In the genomic region with DNA sequence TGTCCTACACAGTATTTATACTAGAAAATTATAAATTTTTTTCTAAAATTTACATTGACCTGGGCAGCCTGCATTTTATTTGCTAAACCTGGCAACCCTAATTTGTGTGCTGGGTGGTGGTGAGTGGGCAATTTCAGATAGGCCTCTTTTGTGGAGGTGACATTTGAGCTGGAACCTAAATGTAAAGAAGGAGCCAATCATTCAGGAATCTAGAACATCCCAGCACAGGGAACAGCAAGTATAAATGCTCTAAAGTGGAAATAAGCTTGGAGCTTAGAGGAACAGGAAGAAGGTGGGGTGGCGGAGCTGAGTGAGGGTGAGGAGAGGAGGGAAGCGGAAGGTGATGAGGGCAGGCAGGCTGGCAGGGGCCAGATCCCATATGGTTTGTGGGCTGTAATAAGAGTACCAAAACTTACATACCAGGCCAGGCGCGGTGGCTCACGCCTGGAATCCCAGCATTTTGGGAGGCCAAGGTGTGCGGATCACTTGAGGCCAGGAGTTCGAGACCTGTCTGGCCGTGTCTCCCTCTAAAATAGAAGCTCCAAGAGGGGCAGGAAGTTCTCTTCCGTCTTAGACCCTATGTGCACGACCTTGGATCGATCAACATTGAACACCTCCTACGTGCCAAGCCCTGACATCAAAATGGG, we compare ENCODE assay signal across 8 cellular contexts. TPM values are rescaled to one million over a fixed set of nuclear protein-coding genes. Genes with fewer than 3 reads are reported as not detected.
A peak's percentile ranks its signal among the peaks of the same experiment; 100 is the strongest.
DNase-seq lines count a peak whose midpoint lies in the region; ATAC-seq and TF ChIP-seq lines count a peak whose summit lies in the region.

No MANE protein-coding gene starts in this region.

- H3K79me2 ChIP-seq in PC-9 (ENCODE audit: low read depth), result peaks cover 40% of the 10 kb centered on the region

- peak; percentile 1 for ATAC-seq in GM19035 (IDR thresholded peaks at IDR 0.05; ENCODE audit: unreplicated experiment)

- H3F3A ChIP-seq in PC-9 (ENCODE audit: insufficient read depth, low read depth), result peaks cover 1% of the 10 kb centered on the region; the same call in 1 of the 2 replicates

- peaks cover 17% of the 10 kb centered on the region for H3K4me1 ChIP-seq in A673 (ENCODE audit: insufficient read depth, low read length, poor library complexity, severe bottlenecking)
- peaks cover 19% of the 10 kb centered on the region for H3K4me1 ChIP-seq in PC-9 (replicated peaks; ENCODE audit: insufficient read depth)
- peaks cover 7% of the 10 kb centered on the region for H3K4me1 ChIP-seq in mesenchymal stem cell (ENCODE audit: control insufficient read depth, insufficient read depth, low read depth, low read length)
- peaks cover 10 to 14% of the 10 kb centered on the region in 2 donors for H3K4me1 ChIP-seq in thyroid gland

- H3K9me2 ChIP-seq in PC-9 (ENCODE audit: insufficient read depth), result no peaks in the 10 kb centered on the region

- H2AFZ ChIP-seq in PC-9 (peak overlapping the region; percentile 87), mesenchymal stem cell (ENCODE audit: low read depth, low read length) (peak overlapping the region; percentile 72)

- H3K4me3 ChIP-seq in A673 (ENCODE audit: low read depth, low read length, poor library complexity, severe bottlenecking) (peak overlapping the region; percentile 77), PC-9 (peak overlapping the region; percentile 96), coronary artery (peak overlapping the region; percentile 95), mesenchymal stem cell (ENCODE audit: insufficient read depth in 1 of 2, low read depth in 1 of 2, low read length in 2 of 2) (peak overlapping the region; percentile 34 to 83), thyroid gland (replicated peaks in 1 of 3) (peak overlapping the region in 2 of 3 donors; percentile 89 to 95)

- H4K8ac ChIP-seq in mesenchymal stem cell (ENCODE audit: low read length), result peak overlapping the region; percentile 79

- no peak for DNase-seq in A673 (ENCODE audit: low spot score)
- peak in 1 of 2 experiments; percentile 6 for DNase-seq in PC-9
- no peak for DNase-seq in coronary artery (ENCODE audit: low spot score)
- DNase-seq in mesenchymal stem cell, result no peak
- DNase-seq in thyroid gland, result peak in 1 of 2 donors; percentile 28
- no peak for DNase-seq in central memory CD4-positive, alpha-beta T cell
- no peak for DNase-seq in NCI-H128 (lab: John Stamatoyannopoulos, UW; ENCODE audit: unreplicated experiment)

- CTCF ChIA-PET in A673 (lab: Charles Lee) (no interaction called here), PC-9 (lab: Charles Lee) (interaction anchor here (0.6 kb wide), 1 partner anchor 94 kb away, joined by 3 read pairs; no protein-coding TSS in a partner anchor)

- BruUV-seq in A673 (replicated peaks; lab: Mats Ljungman, UMichigan) (TSS peak; percentile 87), PC-9 (replicated peaks; lab: Mats Ljungman, UMichigan) (TSS peak; percentile 82)

- H2BK120ac ChIP-seq in mesenchymal stem cell (ENCODE audit: low read depth, low read length), result no peak overlapping the region

- POLR2A ChIA-PET in A673 (lab: Charles Lee; ENCODE audit: low non-redundant PET) (interaction anchor here (0.6 to 0.9 kb wide), 2 partner anchors 57 to 87 kb away, joined by 3 to 8 read pairs; no protein-coding TSS in a partner anchor), PC-9 (lab: Charles Lee; ENCODE audit: unreplicated experiment) (interaction anchor here (0.5 to 1.0 kb wide), 2 partner anchors 8 to 63 kb away, joined by 4 to 7 read pairs; no protein-coding TSS in a partner anchor)

- no peak overlapping the region for H2AK5ac ChIP-seq in mesenchymal stem cell (ENCODE audit: low read length, severe bottlenecking)

- H3K36me3 ChIP-seq in A673 (ENCODE audit: insufficient read depth, low read length, poor library complexity, severe bottlenecking) (peaks cover 24% of the 10 kb centered on the region), PC-9 (ENCODE audit: low read depth) (peaks cover 20% of the 10 kb centered on the region), mesenchymal stem cell (ENCODE audit: control insufficient read depth in 1 of 2, insufficient read depth in 2 of 2, low read depth in 1 of 2, low read length in 2 of 2) (peaks cover 0 to 2% of the 10 kb centered on the region in 2 experiments), thyroid gland (no peaks in the 10 kb centered on the region)

- H3K4me2 ChIP-seq in PC-9 (peak overlapping the region; percentile 95), mesenchymal stem cell (ENCODE audit: low read length, poor library complexity, severe bottlenecking) (peak overlapping the region; percentile 80)

- no peak overlapping the region for H3K14ac ChIP-seq in mesenchymal stem cell (ENCODE audit: low read length in 2 of 2)

- intact Hi-C loops in A673 (cut with micrococcal nuclease; ENCODE audit: unreplicated experiment) (no loop called here), PC-9 (cut with micrococcal nuclease; ENCODE audit: unreplicated experiment) (loop anchor here (10.0 kb wide), 1 partner anchor 411 kb away; no protein-coding TSS in a partner anchor), thyroid gland (cut with DNase I) (no loop called here)

- peak overlapping the region in 1 of 2 experiments; percentile 58 for H3K18ac ChIP-seq in mesenchymal stem cell (ENCODE audit: low read depth in 1 of 2, low read length in 2 of 2)

- H3K79me1 ChIP-seq in mesenchymal stem cell (replicated peaks; ENCODE audit: low read length, poor library complexity, severe bottlenecking), result peaks cover 3% of the 10 kb centered on the region

- TF ChIP-seq POLR2A in thyroid gland (IDR thresholded peaks at IDR 0.05), result no peak

- peak overlapping the region; percentile 94 for H3K27ac ChIP-seq in A673 (ENCODE audit: low read depth, low read length, poor library complexity, severe bottlenecking)
- H3K27ac ChIP-seq in PC-9, result peak overlapping the region; percentile 62
- H3K27ac ChIP-seq in coronary artery, result peak overlapping the region; percentile 85 to 94
- peak overlapping the region; percentile 45 for H3K27ac ChIP-seq in mesenchymal stem cell (ENCODE audit: low read length, poor library complexity, severe bottlenecking)
- H3K27ac ChIP-seq in thyroid gland, result peak overlapping the region; percentile 83 to 96 (median 92)

- H3K23ac ChIP-seq in mesenchymal stem cell (ENCODE audit: low read length in 2 of 2), result no peak overlapping the region

- H3K9me3 ChIP-seq in A673 (ENCODE audit: low read depth, low read length, poor library complexity, severe bottlenecking) (no peaks in the 10 kb centered on the region), PC-9 (ENCODE audit: insufficient read depth, low read depth) (no peaks in the 10 kb centered on the region), mesenchymal stem cell (ENCODE audit: control insufficient read depth, low read length) (no peaks in the 10 kb centered on the region), thyroid gland (no peaks in the 10 kb centered on the region)

- H3K9ac ChIP-seq in mesenchymal stem cell (ENCODE audit: low read length), result peak overlapping the region; percentile 87

- H2BK15ac ChIP-seq in mesenchymal stem cell (ENCODE audit: low read depth, poor library complexity, severe bottlenecking), result no peak overlapping the region

- peak overlapping the region in 1 of 2 experiments; percentile 64 for H3K4ac ChIP-seq in mesenchymal stem cell (ENCODE audit: low read depth in 1 of 2, low read length in 2 of 2)

- H3K27me3 ChIP-seq in A673 (replicated peaks; ENCODE audit: insufficient read depth, low read depth, low read length, poor library complexity), result no peaks in the 10 kb centered on the region
- H3K27me3 ChIP-seq in PC-9 (ENCODE audit: insufficient read depth, low read depth), result no peaks in the 10 kb centered on the region
- no peaks in the 10 kb centered on the region for H3K27me3 ChIP-seq in mesenchymal stem cell (ENCODE audit: control insufficient read depth in 1 of 2, insufficient read depth in 1 of 2, low read length in 2 of 2)
- H3K27me3 ChIP-seq in thyroid gland, result no peaks in the 10 kb centered on the region

- H2BK5ac ChIP-seq in mesenchymal stem cell (ENCODE audit: low read depth, low read length, poor library complexity, severe bottlenecking), result no peak overlapping the region

- WGBS in mesenchymal stem cell, result 32% methylated on average over 12 of the region's 12 CpGs
- 23 to 26% methylated on average over 12 of the region's 12 CpGs for WGBS in thyroid gland, 2 donors

- H4K20me1 ChIP-seq in PC-9 (ENCODE audit: insufficient read depth), result peaks cover 28% of the 10 kb centered on the region

- H4K91ac ChIP-seq in mesenchymal stem cell (ENCODE audit: low read length), result peak overlapping the region; percentile 5

- TF ChIP-seq CTCF in A673 (conservative IDR thresholded peaks at IDR 0.05; ENCODE audit: low read depth, low read length) (no peak), PC-9 (conservative IDR thresholded peaks at IDR 0.05) (no peak), coronary artery (IDR thresholded peaks at IDR 0.05) (no peak), thyroid gland (IDR thresholded peaks at IDR 0.05) (no peak)

- H2BK12ac ChIP-seq in mesenchymal stem cell (ENCODE audit: low read length in 2 of 2), result peak overlapping the region in 1 of 2 experiments; percentile 8

RNA-seq across cellular contexts. Expression of gene CSE1L, which starts 0.5 kb away (rescaled TPM):
- total RNA-seq in A673 (2021) (193 and 197 TPM in 2 replicates), PC-9 (2021) (83.1 and 132 TPM in 2 replicates), thyroid gland (10 to 100 TPM; 42.8 to 56.6 (median 45.0) TPM)
- polyA plus RNA-seq in mesenchymal stem cell (2013, experiment 1 of 2), result 34.9 TPM
- 37.0 TPM for polyA plus RNA-seq in mesenchymal stem cell (2013, experiment 2 of 2)
